21 cellular contexts compared by ENCODE assay signal in genomic region chr2:55869637-55870325, GRCh38. TPM values are rescaled to one million over a fixed set of nuclear protein-coding genes. Genes with fewer than 3 reads are reported as not detected.
A peak's percentile ranks its signal among the peaks of the same experiment; 100 is the strongest.
DNase-seq lines count a peak whose midpoint lies in the region; TF ChIP-seq lines count a peak whose summit lies in the region.
"Had no signal": no experiment of that assay in that cellular context is flagged by ENCODE, and none has a peak within 500 bp of the region (broad histone marks: within the 10 kb centered on the region; RNA-seq: fewer than 3 reads in every experiment).

No MANE protein-coding gene starts in this region.

- no peak for TF ChIP-seq RAD21 in SK-N-SH (IDR thresholded peaks at IDR 0.05; ENCODE audit: low read length)

- WGBS in SK-N-SH (ENCODE audit: low lambda C conversion rate): 63% methylated on average over 5 of the region's 5 CpGs

- no peaks in the 10 kb centered on the region for H4K20me1 ChIP-seq in SK-N-SH (ENCODE audit: insufficient read depth)

- CTCF ChIA-PET in SK-N-SH (lab: Yijun Ruan, JAX): no interaction called here

- H3K4me3 ChIP-seq in SK-N-SH (ENCODE audit: low read depth in 2 of 2, low read length in 1 of 2): no peak overlapping the region
- H3K4me3 ChIP-seq: HAP-1, ovary, Peyer's patch, skin epidermis, testis had no signal

- POLR2A ChIA-PET in SK-N-SH (lab: Yijun Ruan, JAX): no interaction called here

- DNase-seq in EL (peak; percentile 80), SK-N-SH (no peak), fibroblast of gingiva (ENCODE audit: low read depth) (peak; percentile 87), stromal cell of bone marrow (ENCODE audit: low read depth) (peak; percentile 89), KG1 (lab: John Stamatoyannopoulos, UW) (no peak), endothelial cell (ENCODE audit: low spot score) (no peak)
- DNase-seq in activated CD4-positive, alpha-beta T cell treated with anti-CD3 and anti-CD28 coated beads, Interleukin-2, amount 50 U/mL, for 1 hour: no peak
- DNase-seq: activated CD4-positive, alpha-beta T cell treated with anti-CD3 and anti-CD28 coated beads, Interleukin-2, amount 10 ng/mL, durations not matched to agents 24 days and 14 days; activated naive CD4-positive, alpha-beta T cell treated with anti-CD3 and anti-CD28 coated beads for 36 hours; caudate nucleus; DMS53; effector memory CD8-positive, alpha-beta T cell; NCI-H2171; NCI-H82; Peyer's patch; stimulated activated CD4-positive, alpha-beta T cell treated with anti-CD3 and anti-CD28 coated beads, Interleukin-4, amount 100 ng/mL, for 1 hour; testis had no signal

- no peaks in the 10 kb centered on the region for H3K9me3 ChIP-seq in SK-N-SH
- H3K9me3 ChIP-seq: HAP-1, ovary, Peyer's patch, testis had no signal

- H3K9me2 ChIP-seq in SK-N-SH: no peaks in the 10 kb centered on the region

- no peaks in the 10 kb centered on the region for H3K79me2 ChIP-seq in SK-N-SH (ENCODE audit: insufficient read depth)

- no peak for TF ChIP-seq CTCF in SK-N-SH (IDR thresholded peaks at IDR 0.05)
- no peak for TF ChIP-seq CTCF in endothelial cell (IDR thresholded peaks at IDR 0.05; ENCODE audit: unreplicated experiment)

- H2AFZ ChIP-seq in SK-N-SH (ENCODE audit: low read depth): no peak overlapping the region

- peak overlapping the region; percentile 32; the same call in 1 of the 2 replicates for H3K9ac ChIP-seq in SK-N-SH
- H3K9ac ChIP-seq: KMS-11 had no signal

- H3K4me1 ChIP-seq in SK-N-SH (ENCODE audit: control insufficient read depth in 1 of 2, insufficient read depth in 2 of 2, low read depth in 1 of 2, low read length in 1 of 2): no peaks in the 10 kb centered on the region
- H3K4me1 ChIP-seq: HAP-1, Peyer's patch, testis had no signal

- H3K4me3 Mint-ChIP-seq in endothelial cell (ENCODE audit: unreplicated experiment): no peak overlapping the region
- H3K4me3 Mint-ChIP-seq: activated CD4-positive, alpha-beta T cell treated with anti-CD3 and anti-CD28 coated beads, Interleukin-2, amount 10 ng/mL, durations not matched to agents 24 days and 14 days; activated naive CD4-positive, alpha-beta T cell treated with anti-CD3 and anti-CD28 coated beads for 36 hours; effector memory CD8-positive, alpha-beta T cell had no signal

- peaks cover 11% of the 10 kb centered on the region for H3K4me1 Mint-ChIP-seq in endothelial cell (ENCODE audit: unreplicated experiment)
- H3K4me1 Mint-ChIP-seq: activated CD4-positive, alpha-beta T cell treated with anti-CD3 and anti-CD28 coated beads, Interleukin-2, amount 10 ng/mL, durations not matched to agents 24 days and 14 days had no signal

- no peaks in the 10 kb centered on the region for H3K9me3 Mint-ChIP-seq in endothelial cell (ENCODE audit: unreplicated experiment)
- H3K9me3 Mint-ChIP-seq: activated CD4-positive, alpha-beta T cell treated with anti-CD3 and anti-CD28 coated beads, Interleukin-2, amount 10 ng/mL, durations not matched to agents 24 days and 14 days; activated naive CD4-positive, alpha-beta T cell treated with anti-CD3 and anti-CD28 coated beads for 36 hours had no signal

- no peak overlapping the region for H3K27ac Mint-ChIP-seq in endothelial cell (ENCODE audit: unreplicated experiment)
- H3K27ac Mint-ChIP-seq: activated CD4-positive, alpha-beta T cell treated with anti-CD3 and anti-CD28 coated beads, Interleukin-2, amount 10 ng/mL, durations not matched to agents 24 days and 14 days; activated naive CD4-positive, alpha-beta T cell treated with anti-CD3 and anti-CD28 coated beads for 36 hours; effector memory CD8-positive, alpha-beta T cell had no signal

- H3K36me3 Mint-ChIP-seq in endothelial cell (ENCODE audit: low read depth, unreplicated experiment): no peaks in the 10 kb centered on the region

- TF ChIP-seq EP300 in SK-N-SH (IDR thresholded peaks at IDR 0.05; ENCODE audit: borderline replicate concordance in 1 of 2, low read depth in 1 of 2, low read length in 1 of 2): no peak

- no peaks in the 10 kb centered on the region for H3K27me3 Mint-ChIP-seq in endothelial cell (ENCODE audit: unreplicated experiment)
- H3K27me3 Mint-ChIP-seq: effector memory CD8-positive, alpha-beta T cell had no signal

- peak overlapping the region in 1 of 2 experiments; percentile 60; a peak in 2 of 4 replicates for H3K27ac ChIP-seq in SK-N-SH (ENCODE audit: low read depth in 2 of 2, low read length in 1 of 2)
- H3K27ac ChIP-seq: KMS-11, testis had no signal

- peaks cover 26% of the 10 kb centered on the region for H3F3A ChIP-seq in SK-N-SH (replicated peaks; ENCODE audit: insufficient read depth)

- H3K4me2 ChIP-seq in SK-N-SH: no peak overlapping the region
- H3K4me2 ChIP-seq: KMS-11 had no signal

- H3K27me3 ChIP-seq in SK-N-SH (ENCODE audit: insufficient read depth): no peaks in the 10 kb centered on the region
- H3K27me3 ChIP-seq: ovary, Peyer's patch, testis had no signal

- H3K36me3 ChIP-seq in SK-N-SH (replicated peaks in 1 of 2; ENCODE audit: control insufficient read depth in 1 of 2, insufficient read depth in 2 of 2, low read length in 1 of 2): peaks cover 13 to 68% of the 10 kb centered on the region in 2 experiments
- H3K36me3 ChIP-seq: HAP-1, ovary, Peyer's patch had no signal

TF ChIP-seq in SK-N-SH, 30 proteins besides CTCF, POLR2A, EP300 and RAD21:
- TF ChIP-seq TEAD4 (IDR thresholded peaks at IDR 0.05; ENCODE audit: borderline replicate concordance, insufficient read depth): no peak
- peak; percentile 17; the same call in 1 of the 2 replicates for TF ChIP-seq JUND (IDR thresholded peaks at IDR 0.05)

RNA-seq across cellular contexts. Expression of gene EFEMP1, which starts 53.8 kb away (rescaled TPM):
- 1,015 and 1,290 TPM in 2 replicates for polyA plus RNA-seq in SK-N-SH (2012; rRNA removed)
- polyA plus RNA-seq in SK-N-SH (2012; cell fraction: cytosol; rRNA removed): 876 and 1,005 TPM in 2 replicates
- polyA plus RNA-seq in SK-N-SH (2012; cell fraction: nucleus; rRNA removed): 870 and 1,070 TPM in 2 replicates
- total RNA-seq in endothelial cell (ENCODE audit: unreplicated experiment): 2.3 TPM
- total RNA-seq: activated CD4-positive, alpha-beta T cell treated with anti-CD3 and anti-CD28 coated beads, Interleukin-2, amount 10 ng/mL, durations not matched to agents 24 days and 14 days; activated naive CD4-positive, alpha-beta T cell treated with anti-CD3 and anti-CD28 coated beads for 36 hours had no signal

Comparison
In these comparisons a context has a peak if more than half of its experiments do, and no peak if none do; other contexts are left out.
1. DNase-seq: peak in EL (single experiment), fibroblast of gingiva (single experiment) and stromal cell of bone marrow (single experiment); none in SK-N-SH (single experiment), KG1 (single experiment), endothelial cell (single experiment) and activated CD4-positive, alpha-beta T cell treated with anti-CD3 and anti-CD28 coated beads, Interleukin-2, amount 50 U/mL, for 1 hour (single experiment).